In the genomic region with DNA sequence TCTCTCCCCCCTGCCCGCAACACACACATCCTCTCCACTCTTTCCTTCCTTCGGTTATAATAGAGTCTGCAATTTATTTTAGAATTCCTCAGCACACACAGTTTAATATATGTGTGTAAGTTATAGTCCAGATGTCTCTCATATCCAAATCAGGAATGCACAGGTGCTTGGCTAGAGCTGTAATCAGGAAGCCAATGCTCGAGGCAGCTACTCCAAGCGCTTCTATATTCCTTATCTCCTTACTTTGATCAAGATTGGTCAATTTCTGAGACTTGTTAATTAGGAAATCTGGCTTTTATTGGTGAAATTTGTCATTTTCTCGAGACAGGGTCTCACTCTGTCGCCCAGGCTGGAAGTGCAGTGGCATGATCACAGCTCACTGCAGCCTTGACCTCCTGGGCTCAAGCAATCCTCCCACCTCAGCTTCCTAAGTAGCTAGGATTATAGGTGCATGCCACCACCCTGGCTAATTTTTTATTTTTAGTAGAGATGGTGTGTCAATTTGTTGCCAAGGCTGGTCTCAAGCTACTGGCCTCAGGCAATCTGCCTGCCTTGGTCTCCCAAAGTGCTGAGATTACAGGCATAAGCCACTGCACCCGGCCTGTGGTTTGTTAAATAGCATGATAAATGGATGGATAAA, we compare ENCODE assay signal across 9 cellular contexts. TPM values are rescaled to one million over a fixed set of nuclear protein-coding genes. Genes with fewer than 3 reads are reported as not detected.
DNase-seq lines count a peak whose midpoint lies in the region; ATAC-seq and TF ChIP-seq lines count a peak whose summit lies in the region.
"Had no signal": no experiment of that assay in that cellular context is flagged by ENCODE, and none has a peak within 500 bp of the region (broad histone marks: within the 10 kb centered on the region; RNA-seq: fewer than 3 reads in every experiment).

No MANE protein-coding gene starts in this region.

- H3K27ac Mint-ChIP-seq in CD14-positive monocyte (peak overlapping the region in 1 of 7 donors; percentile 64), natural killer cell (peak overlapping the region; percentile 22 to 81)
- peak overlapping the region; percentile 2 for H3K27ac Mint-ChIP-seq in central memory CD8-positive, alpha-beta T cell (ENCODE audit: low read depth)

- H3K9me3 Mint-ChIP-seq in CD14-positive monocyte, result peaks cover 0 to 3% (median 0%) of the 10 kb centered on the region in 7 donors
- no peaks in the 10 kb centered on the region for H3K9me3 Mint-ChIP-seq in central memory CD8-positive, alpha-beta T cell
- no peaks in the 10 kb centered on the region for H3K9me3 Mint-ChIP-seq in natural killer cell

- peak; percentile 14 for ATAC-seq in HG03432 (IDR thresholded peaks at IDR 0.05; ENCODE audit: unreplicated experiment)
- ATAC-seq in central memory CD8-positive, alpha-beta T cell (replicated peaks; ENCODE audit: extremely low read depth, poor library complexity, severe bottlenecking), result no peak
- no peak for ATAC-seq in natural killer cell
- no peak for ATAC-seq in GM19397 (IDR thresholded peaks at IDR 0.05; ENCODE audit: unreplicated experiment)
- no peak for ATAC-seq in GM19452 (IDR thresholded peaks at IDR 0.05; ENCODE audit: unreplicated experiment)

- H3K4me1 Mint-ChIP-seq in CD14-positive monocyte (peaks cover 20% of the 10 kb centered on the region), natural killer cell (peaks cover 8 to 13% of the 10 kb centered on the region in 2 donors)
- peaks cover 7% of the 10 kb centered on the region for H3K4me1 Mint-ChIP-seq in central memory CD8-positive, alpha-beta T cell

- intact Hi-C loops in CD14-positive monocyte (cut with micrococcal nuclease), result loop anchor here (2.0 kb wide), 1 partner anchor 135 kb away; no protein-coding TSS in a partner anchor
- intact Hi-C loops in natural killer cell (cut with micrococcal nuclease), result loop anchor here (1.0 kb wide), 3 partner anchors 101 to 203 kb away; no protein-coding TSS in a partner anchor

- peaks cover 0 to 1% (median 0%) of the 10 kb centered on the region in 3 donors for H3K27me3 Mint-ChIP-seq in CD14-positive monocyte (ENCODE audit: low read depth in 3 of 3)
- H3K27me3 Mint-ChIP-seq in central memory CD8-positive, alpha-beta T cell, result no peaks in the 10 kb centered on the region
- H3K27me3 Mint-ChIP-seq in natural killer cell (ENCODE audit: low read depth in 2 of 2), result no peaks in the 10 kb centered on the region

- TF ChIP-seq CTCF in CD14-positive monocyte (IDR thresholded peaks at IDR 0.05) (no peak), natural killer cell (IDR thresholded peaks at IDR 0.05) (no peak)

- no peaks in the 10 kb centered on the region for H3K36me3 Mint-ChIP-seq in CD14-positive monocyte
- H3K36me3 Mint-ChIP-seq in central memory CD8-positive, alpha-beta T cell (ENCODE audit: insufficient read depth), result peaks cover 1% of the 10 kb centered on the region
- peaks cover 10% of the 10 kb centered on the region for H3K36me3 Mint-ChIP-seq in natural killer cell

- H3K4me3 Mint-ChIP-seq in CD14-positive monocyte (peak overlapping the region; percentile 37 to 54), natural killer cell (peak overlapping the region; percentile 51)
- H3K4me3 Mint-ChIP-seq in central memory CD8-positive, alpha-beta T cell, result peak overlapping the region; percentile 5

- DNase-seq in CD14-positive monocyte (ENCODE audit: low spot score) (no peak), natural killer cell (no peak), OCI-M2 (lab: John Stamatoyannopoulos, UW; ENCODE audit: unreplicated experiment) (no peak)
- DNase-seq in central memory CD8-positive, alpha-beta T cell (ENCODE audit: low spot score in 2 of 2), result no peak
- DNase-seq in stimulated activated CD8-positive, alpha-beta memory T cell treated with anti-CD3 and anti-CD28 coated beads, Interleukin-4, amount 100 ng/mL, for 48 hours, result no peak
- DNase-seq: NK-92 treated with Interleukin-12 subunit alpha and Interleukin-12 subunit beta, amount 100 ng/mL, for 24 hours had no signal

RNA-seq across cellular contexts. Expression of gene RPL5, which starts 27.7 kb away (rescaled TPM):
- 100 to 1,000 TPM; 921 to 953 TPM for polyA plus RNA-seq in CD14-positive monocyte
- total RNA-seq in natural killer cell, result 100 to 1,000 TPM; 573 to 679 (median 647) TPM
